In genomic region chr12:89135976-89136634, GRCh38 we compare ENCODE assay signal across 10 cellular contexts.
DNase-seq lines count a peak whose midpoint lies in the region; ATAC-seq and TF ChIP-seq lines count a peak whose summit lies in the region.
"Had no signal": no experiment of that assay in that cellular context is flagged by ENCODE, and none has a peak within 500 bp of the region (broad histone marks: within the 10 kb centered on the region; RNA-seq: fewer than 3 reads in every experiment).

No MANE protein-coding gene starts in this region.

- no peaks in the 10 kb centered on the region for H3K9me3 ChIP-seq in A673 (ENCODE audit: low read depth, low read length, poor library complexity, severe bottlenecking)

- TF ChIP-seq CTCF in foreskin keratinocyte (conservative IDR thresholded peaks at IDR 0.05) (no peak), A673 (conservative IDR thresholded peaks at IDR 0.05; ENCODE audit: low read depth, low read length) (no peak), coronary artery (IDR thresholded peaks at IDR 0.05) (no peak)

- H3K27me3 ChIP-seq in foreskin keratinocyte (no peaks in the 10 kb centered on the region), A673 (replicated peaks; ENCODE audit: insufficient read depth, low read depth, low read length, poor library complexity) (no peaks in the 10 kb centered on the region)

- no peak overlapping the region for H3K4me3 ChIP-seq in A673 (ENCODE audit: low read depth, low read length, poor library complexity, severe bottlenecking)
- no peak overlapping the region for H3K4me3 ChIP-seq in coronary artery

- CTCF ChIA-PET in A673 (lab: Charles Lee), result no interaction called here

- no TSS peak for BruUV-seq in A673 (replicated peaks; lab: Mats Ljungman, UMichigan)

- POLR2A ChIA-PET in A673 (lab: Charles Lee; ENCODE audit: low non-redundant PET), result no interaction called here

- peak overlapping the region; percentile 14 for H3K27ac ChIP-seq in foreskin keratinocyte
- no peak overlapping the region for H3K27ac ChIP-seq in A673 (ENCODE audit: low read depth, low read length, poor library complexity, severe bottlenecking)
- H3K27ac ChIP-seq in coronary artery, result no peak overlapping the region

- intact Hi-C loops in A673 (cut with micrococcal nuclease; ENCODE audit: unreplicated experiment), result no loop called here

- ATAC-seq in HG02884 (IDR thresholded peaks at IDR 0.05; ENCODE audit: unreplicated experiment) (peak; percentile 56), foreskin keratinocyte (peak; percentile 89), GM21576 (IDR thresholded peaks at IDR 0.05; ENCODE audit: unreplicated experiment) (no peak)

- peak; percentile 40 for DNase-seq in EH (ENCODE audit: low read depth)
- peak; percentile 36 for DNase-seq in SIG-M5 (lab: John Stamatoyannopoulos, UW)
- peak; percentile 44 to 79 for DNase-seq in foreskin keratinocyte
- DNase-seq in A673 (ENCODE audit: low spot score), result no peak
- no peak for DNase-seq in foreskin melanocyte
- DNase-seq in coronary artery (ENCODE audit: low spot score), result no peak
- DNase-seq: activated effector memory CD4-positive, alpha-beta T cell treated with anti-CD3 and anti-CD28 coated beads, Interleukin-2, amount 50 U/mL, for 16 hours; NCI-H2227 treated with DMSO at 0.1 percent for 48 hours had no signal

- H3K4me1 ChIP-seq in foreskin keratinocyte, result peaks cover 12% of the 10 kb centered on the region
- H3K4me1 ChIP-seq in A673 (ENCODE audit: insufficient read depth, low read length, poor library complexity, severe bottlenecking), result peaks cover 10% of the 10 kb centered on the region

- H3K36me3 ChIP-seq in A673 (ENCODE audit: insufficient read depth, low read length, poor library complexity, severe bottlenecking), result no peaks in the 10 kb centered on the region

Comparison
In these comparisons a context has a peak if more than half of its experiments do, and no peak if none do; other contexts are left out.
1. DNase-seq: peak in EH (single experiment), SIG-M5 (single experiment) and foreskin keratinocyte (2 of 2); none in A673 (single experiment), foreskin melanocyte (single experiment) and coronary artery (single experiment).